ENCODE assay signal across 24 cellular contexts in genomic region chr17:49552070-49552751, GRCh38. TPM values are rescaled to one million over a fixed set of nuclear protein-coding genes. Genes with fewer than 3 reads are reported as not detected.
DNase-seq lines count a peak whose midpoint lies in the region; ATAC-seq, FAIRE-seq and TF ChIP-seq lines count a peak whose summit lies in the region.
"Had no signal": no experiment of that assay in that cellular context is flagged by ENCODE, and none has a peak within 500 bp of the region (broad histone marks: within the 10 kb centered on the region; RNA-seq: fewer than 3 reads in every experiment).

No MANE protein-coding gene starts in this region.

- H4K20me1 ChIP-seq in GM12878 (ENCODE audit: control insufficient read depth, insufficient read depth) (no peaks in the 10 kb centered on the region), HepG2 (ENCODE audit: insufficient read depth, low read length) (no peaks in the 10 kb centered on the region)

- TF ChIP-seq CTCF in left ventricle myocardium inferior (IDR thresholded peaks at IDR 0.05; ENCODE audit: borderline replicate concordance) (no peak), GM12878 (IDR thresholded peaks at IDR 0.05 in 2 of 3, conservative IDR thresholded peaks at IDR 0.05 in 1 of 3; ENCODE audit: control insufficient read depth in 2 of 3, extremely low read depth in 1 of 3, insufficient read depth in 1 of 3, low read depth in 3 of 3, low read length in 3 of 3) (no peak), HepG2 (CRISPR knock-in tag; IDR thresholded peaks at IDR 0.05) (no peak)

- 68% methylated on average over 26 of the region's 27 CpGs for WGBS in GM12878 (ENCODE audit: insufficient coverage, insufficient replicate concordance, low lambda C conversion rate, missing lambda C conversion rate)
- 57% methylated on average over 25 of the region's 27 CpGs for WGBS in HepG2 (ENCODE audit: low lambda C conversion rate)

- DNase-seq in cardiac septum (ENCODE audit: low spot score), result peak; percentile 70
- DNase-seq in left ventricle myocardium inferior, result no peak
- DNase-seq in GM12878 (ENCODE audit: low read depth, low spot score), result no peak
- DNase-seq in HepG2 (ENCODE audit: low spot score), result no peak
- no peak for DNase-seq in NCI-H345 (lab: John Stamatoyannopoulos, UW)
- no peak for DNase-seq in GOT3 (lab: John Stamatoyannopoulos, UW)
- DNase-seq in NK-92 (lab: John Stamatoyannopoulos, UW; ENCODE audit: unreplicated experiment), result no peak
- DNase-seq: activated CD4-positive, alpha-beta T cell treated with anti-CD3 and anti-CD28 coated beads, Interleukin-2, amount 50 U/mL, for 4 hours; activated naive CD4-positive, alpha-beta T cell; activated T-cell treated with anti-CD3 and anti-CD28 coated beads for 4 hours; amygdala; DMS53; effector memory CD4-positive, alpha-beta T cell; heart right ventricle; Kasumi-1; mesenchymal stem cell; NCI-H1417 treated with DMSO at 0.1 percent for 48 hours; nephron progenitor cell; RPMI8226; T-cell; testis had no signal

- H3K9me3 ChIP-seq in left ventricle myocardium inferior (replicated peaks) (no peaks in the 10 kb centered on the region), GM12878 (replicated peaks; ENCODE audit: control insufficient read depth, insufficient read depth, low read length) (no peaks in the 10 kb centered on the region), HepG2 (ENCODE audit: low read length) (no peaks in the 10 kb centered on the region)
- H3K9me3 ChIP-seq: heart right ventricle, testis had no signal

- ATAC-seq in GM12878, result no peak
- ATAC-seq in HepG2, result no peak
- ATAC-seq in GM19463 (IDR thresholded peaks at IDR 0.05; ENCODE audit: unreplicated experiment), result no peak
- ATAC-seq: heart right ventricle, T-cell had no signal

- H3K4me2 ChIP-seq in GM12878 (ENCODE audit: control insufficient read depth, insufficient read depth) (no peak overlapping the region), HepG2 (ENCODE audit: low read depth, low read length) (no peak overlapping the region)

- TF ChIP-seq EP300 in GM12878 (IDR thresholded peaks at IDR 0.05; ENCODE audit: borderline replicate concordance in 1 of 2, control insufficient read depth in 1 of 2, low read depth in 2 of 2, low read length in 2 of 2) (no peak), HepG2 (IDR thresholded peaks at IDR 0.05; ENCODE audit: low read depth in 2 of 2, low read length in 2 of 2) (no peak), HepG2 (CRISPR knock-in tag; IDR thresholded peaks at IDR 0.05; ENCODE audit: borderline replicate concordance) (no peak)

- H3K79me2 ChIP-seq in GM12878 (ENCODE audit: control insufficient read depth, insufficient read depth, low read length), result no peaks in the 10 kb centered on the region
- H3K79me2 ChIP-seq in HepG2 (ENCODE audit: insufficient read depth, low read length), result no peaks in the 10 kb centered on the region

- intact Hi-C loops in cardiac septum (cut with DNase I), result no loop called here
- intact Hi-C loops in left ventricle myocardium inferior (cut with micrococcal nuclease), result no loop called here
- intact Hi-C loops in GM12878 (cut with micrococcal nuclease; ENCODE audit: unreplicated experiment), result no loop called here
- intact Hi-C loops in HepG2 (cut with micrococcal nuclease; ENCODE audit: unreplicated experiment), result loop anchor here (10.0 kb wide), 1 partner anchor 237 kb away; no protein-coding TSS in a partner anchor

- H3K4me3 ChIP-seq in left ventricle myocardium inferior (no peak overlapping the region), GM12878 (no peak overlapping the region), HepG2 (replicated peaks in 1 of 3; ENCODE audit: insufficient read depth in 1 of 3, low read depth in 2 of 3, low read length in 3 of 3) (no peak overlapping the region)
- H3K4me3 ChIP-seq: heart right ventricle, testis had no signal

- TF ChIP-seq POLR2A in GM12878 (IDR thresholded peaks at IDR 0.05; ENCODE audit: low read depth, low read length) (no peak), HepG2 (IDR thresholded peaks at IDR 0.05; ENCODE audit: insufficient read depth in 1 of 2, low read depth in 2 of 2, low read length in 2 of 2) (no peak)

- BruUV-seq in GM12878 (replicated peaks; lab: Mats Ljungman, UMichigan) (no TSS peak), HepG2 (replicated peaks; lab: Mats Ljungman, UMichigan) (no TSS peak)

- H3K9ac ChIP-seq in GM12878 (ENCODE audit: control insufficient read depth, insufficient read depth, low read length) (no peak overlapping the region), HepG2 (ENCODE audit: insufficient read depth, low read depth, low read length) (no peak overlapping the region)

- TF ChIP-seq RAD21 in GM12878 (IDR thresholded peaks at IDR 0.05; ENCODE audit: insufficient read depth, low read depth, low read length) (no peak), HepG2 (CRISPR knock-in tag; IDR thresholded peaks at IDR 0.05) (no peak)

- CTCF ChIA-PET in GM12878 (lab: Yijun Ruan, JAX) (interaction anchor here (1.0 to 1.8 kb wide), 3 partner anchors 116 to 145 kb away, joined by 3 to 5 read pairs (median 3); no protein-coding TSS in a partner anchor), HepG2 (lab: Yijun Ruan, JAX; ENCODE audit: low intra/inter-chr PET ratio, low total read pairs) (interaction anchor here (1.8 kb wide), 1 partner anchor 144 kb away, joined by 5 read pairs; no protein-coding TSS in a partner anchor)

- SMC1A ChIA-PET in GM12878 (lab: Charles Lee; ENCODE audit: uncharacterized antibody, unreplicated experiment), result interaction anchor here (1.0 kb wide), 1 partner anchor 75 kb away, joined by 3 read pairs; no protein-coding TSS in a partner anchor

- RAD21 ChIA-PET in GM12878 (lab: Charles Lee; ENCODE audit: unreplicated experiment), result no interaction called here

- H3K4me1 ChIP-seq in left ventricle myocardium inferior, result peaks cover 9% of the 10 kb centered on the region
- H3K4me1 ChIP-seq in GM12878 (ENCODE audit: control insufficient read depth, insufficient read depth, low read length), result peaks cover 4% of the 10 kb centered on the region; the same call in 1 of the 2 replicates
- peaks cover 49% of the 10 kb centered on the region for H3K4me1 ChIP-seq in HepG2 (ENCODE audit: insufficient read depth, low read length)

- H3K36me3 ChIP-seq in left ventricle myocardium inferior, result no peaks in the 10 kb centered on the region
- no peaks in the 10 kb centered on the region for H3K36me3 ChIP-seq in GM12878 (ENCODE audit: control insufficient read depth in 2 of 2, insufficient read depth in 2 of 2, low read length in 1 of 2)
- H3K36me3 ChIP-seq in HepG2 (replicated peaks in 1 of 2; ENCODE audit: control insufficient read depth in 1 of 2, insufficient read depth in 2 of 2, low read length in 2 of 2), result no peaks in the 10 kb centered on the region
- H3K36me3 ChIP-seq: heart right ventricle had no signal

- in situ Hi-C loops in GM12878 (cut with MboI) (loop anchor here (5.0 to 10.0 kb wide), 4 partner anchors 55 to 235 kb away; partner anchors contain the start of gene NGFR), HepG2 (cut with HindIII; ENCODE audit: extremely low pct_ligation_motif_present, low pct_unique_long_range_greater_than_20kb) (loop anchor here (5.0 kb wide), 2 partner anchors 55 to 140 kb away; partner anchors contain the start of genes NGFR and PHB1)

- POLR2A ChIA-PET in GM12878 (lab: Charles Lee) (interaction anchor here (0.5 kb wide), 1 partner anchor 141 kb away, joined by 3 read pairs; no protein-coding TSS in a partner anchor), HepG2 (lab: Yijun Ruan, JAX) (interaction anchor here (1.1 kb wide), 1 partner anchor 137 kb away, joined by 3 read pairs; the partner anchor contains the start of gene PHB1)

- FAIRE-seq in GM12878 (lab: Jason Lieb, UNC), result no peak
- FAIRE-seq in HepG2 (lab: Jason Lieb, UNC), result no peak

- no peak overlapping the region for H2AFZ ChIP-seq in GM12878 (ENCODE audit: control insufficient read depth, low read depth, low read length)
- H2AFZ ChIP-seq in HepG2 (ENCODE audit: low read length), result no peak overlapping the region

- H3K27ac ChIP-seq in left ventricle myocardium inferior (replicated peaks) (no peak overlapping the region), GM12878 (ENCODE audit: control insufficient read depth, insufficient read depth) (no peak overlapping the region), HepG2 (ENCODE audit: extremely low read length, insufficient read depth, low read length) (no peak overlapping the region)
- H3K27ac ChIP-seq: C4-2B, heart right ventricle, testis, VCaP had no signal

- H3K27me3 ChIP-seq in left ventricle myocardium inferior (ENCODE audit: low read depth) (peaks cover 25% of the 10 kb centered on the region), GM12878 (replicated peaks in 1 of 2; ENCODE audit: control insufficient read depth in 2 of 2, insufficient read depth in 2 of 2, low read length in 1 of 2) (no peaks in the 10 kb centered on the region), HepG2 (ENCODE audit: control insufficient read depth in 1 of 2, insufficient read depth in 2 of 2, low read length in 2 of 2) (peaks cover 18 to 55% of the 10 kb centered on the region in 2 experiments)
- H3K27me3 ChIP-seq: testis had no signal

RNA-seq across cellular contexts. Expression of gene NXPH3, which starts 23.5 kb away (rescaled TPM):
- total RNA-seq in cardiac septum (4.4 TPM), left ventricle myocardium inferior (4.0 TPM), GM12878 (2014; rRNA removed) (under 0.01 and 0.34 TPM in 2 replicates), GM12878 (2014; rRNA removed; fragmentation: Illumina TruSeq; extraction: Trizol) (0.05 and 0.13 TPM in 2 replicates), GM12878 (2021) (0.11 and 0.13 TPM in 2 replicates), HepG2 (2016; rRNA removed; fragmentation: Illumina TruSeq; extraction: Trizol) (0.04 and 0.08 TPM in 2 replicates)
- total RNA-seq in GM12878 (2013; cell fraction: nucleolus; rRNA removed), result 1.8 and 3.5 TPM in 2 replicates
- 0.33 TPM for polyA plus RNA-seq in GM12878 (2011; ENCODE audit: low read depth)
- polyA plus RNA-seq in GM12878 (2011; rRNA removed) (0.17 and 0.35 TPM in 2 replicates), GM12878 (2014; fragmentation: Illumina TruSeq; extraction: Trizol) (0.10 and 0.12 TPM in 2 replicates), GM12878 (2014; fragmentation: Nextera tagmentation; extraction: Ambion mirVana) (not detected), GM12878 (2014; rRNA removed) (0.09 and 0.19 TPM in 2 replicates), GM12878 (2016; fragmentation: Nextera tagmentation; extraction: Ambion mirVana) (under 1 TPM; 0.08 to 0.12 TPM), HepG2 (2011; rRNA removed) (0.48 and 0.58 TPM in 2 replicates)
- 0.27 and 0.37 TPM in 2 replicates for polyA plus RNA-seq in GM12878 (2011; cell fraction: cytosol; rRNA removed)
- 0.28 and 0.42 TPM in 2 replicates for polyA plus RNA-seq in GM12878 (2011; cell fraction: nucleus; rRNA removed)
- polyA plus RNA-seq in GM12878 (2012), result 0.34 and 0.45 TPM in 2 replicates
- polyA minus RNA-seq in GM12878 (2011; rRNA and poly(A)+ RNA removed), result 0.29 and 0.31 TPM in 2 replicates
- polyA minus RNA-seq in GM12878 (2011; cell fraction: cytosol; rRNA and poly(A)+ RNA removed), result not detected in 2 replicates
- 0.12 and 0.67 TPM in 2 replicates for polyA minus RNA-seq in GM12878 (2011; cell fraction: nucleus; rRNA and poly(A)+ RNA removed)
- total RNA-seq in HepG2 (2016; cell fraction: cytosol; rRNA removed; fragmentation: Illumina TruSeq; extraction: Trizol; ENCODE audit: low read depth), result not detected in 2 replicates
- total RNA-seq in HepG2 (2016; cell fraction: insoluble cytoplasmic fraction; rRNA removed; fragmentation: Illumina TruSeq; extraction: Trizol), result 0.10 and 0.11 TPM in 2 replicates
- total RNA-seq in HepG2 (2016; cell fraction: membrane; rRNA removed; fragmentation: Illumina TruSeq; extraction: Trizol), result not detected in 2 replicates
- not detected in 2 replicates for total RNA-seq in HepG2 (2016; cell fraction: nucleus; rRNA removed; fragmentation: Illumina TruSeq; extraction: Trizol)
- 0.31 and 0.54 TPM in 2 replicates for polyA plus RNA-seq in HepG2 (2011; cell fraction: cytosol; rRNA removed)
- 0.52 and 0.95 TPM in 2 replicates for polyA plus RNA-seq in HepG2 (2011; cell fraction: nucleus; rRNA removed)
- polyA plus RNA-seq in HepG2 (2012), result 0.24 and 0.31 TPM in 2 replicates
- polyA plus RNA-seq in HepG2 (2016; cell fraction: cytosol; fragmentation: Illumina TruSeq; extraction: Trizol; ENCODE audit: low read depth), result not detected in 2 replicates
- polyA plus RNA-seq in HepG2 (2016; cell fraction: insoluble cytoplasmic fraction; fragmentation: Illumina TruSeq; extraction: Trizol; ENCODE audit: low read depth), result not detected in 2 replicates
- polyA plus RNA-seq in HepG2 (2016; cell fraction: membrane; fragmentation: Illumina TruSeq; extraction: Trizol; ENCODE audit: low read depth), result 0.12 TPM in 1 of 2 replicates, not detected in the other
- polyA plus RNA-seq in HepG2 (2016; cell fraction: nucleus; fragmentation: Illumina TruSeq; extraction: Trizol; ENCODE audit: insufficient read depth, low read depth), result 0.16 TPM in 1 of 2 replicates, not detected in the other
- polyA minus RNA-seq in HepG2 (2011; rRNA and poly(A)+ RNA removed; ENCODE audit: low replicate concordance), result 0.28 TPM in 1 of 2 replicates, not detected in the other
- polyA minus RNA-seq in HepG2 (2011; cell fraction: cytosol; rRNA and poly(A)+ RNA removed), result not detected in 2 replicates
- 0.26 and 0.50 TPM in 2 replicates for polyA minus RNA-seq in HepG2 (2011; cell fraction: nucleus; rRNA and poly(A)+ RNA removed)
- total RNA-seq: T-cell had no signal

RNA-seq across cellular contexts. Expression of gene NGFR, which starts 57.1 kb away (rescaled TPM):
- total RNA-seq in cardiac septum (9.9 TPM), left ventricle myocardium inferior (8.9 TPM), GM12878 (2014; rRNA removed) (0.11 TPM in 2 replicates), GM12878 (2014; rRNA removed; fragmentation: Illumina TruSeq; extraction: Trizol) (0.05 and 0.09 TPM in 2 replicates), GM12878 (2021) (0.08 and 0.21 TPM in 2 replicates), HepG2 (2016; rRNA removed; fragmentation: Illumina TruSeq; extraction: Trizol) (0.41 and 1.1 TPM in 2 replicates)
- 0.42 and 0.44 TPM in 2 replicates for total RNA-seq in GM12878 (2013; cell fraction: nucleolus; rRNA removed)
- 0.14 TPM for polyA plus RNA-seq in GM12878 (2011; ENCODE audit: low read depth)
- polyA plus RNA-seq in GM12878 (2011; rRNA removed) (0.07 TPM in 1 of 2 replicates, not detected in the other), GM12878 (2014; fragmentation: Illumina TruSeq; extraction: Trizol) (0.07 and 0.10 TPM in 2 replicates), GM12878 (2014; fragmentation: Nextera tagmentation; extraction: Ambion mirVana) (under 1 TPM in 1 of 2 experiments, not detected in 1; 0.05 TPM), GM12878 (2014; rRNA removed) (0.09 and 0.15 TPM in 2 replicates), GM12878 (2016; fragmentation: Nextera tagmentation; extraction: Ambion mirVana) (under 1 TPM; 0.05 to 0.28 TPM), HepG2 (2011; rRNA removed) (1.8 and 2.7 TPM in 2 replicates)
- 0.09 and 0.18 TPM in 2 replicates for polyA plus RNA-seq in GM12878 (2011; cell fraction: cytosol; rRNA removed)
- polyA plus RNA-seq in GM12878 (2011; cell fraction: nucleus; rRNA removed), result 0.07 and 0.22 TPM in 2 replicates
- polyA plus RNA-seq in GM12878 (2012), result 0.64 and 0.72 TPM in 2 replicates
- polyA minus RNA-seq in GM12878 (2011; rRNA and poly(A)+ RNA removed), result 0.05 and 0.15 TPM in 2 replicates
- not detected in 2 replicates for polyA minus RNA-seq in GM12878 (2011; cell fraction: cytosol; rRNA and poly(A)+ RNA removed)
- polyA minus RNA-seq in GM12878 (2011; cell fraction: nucleus; rRNA and poly(A)+ RNA removed), result 0.10 TPM in 1 of 2 replicates, not detected in the other
- 0.10 TPM in 1 of 2 replicates, not detected in the other for total RNA-seq in HepG2 (2016; cell fraction: cytosol; rRNA removed; fragmentation: Illumina TruSeq; extraction: Trizol; ENCODE audit: low read depth)
- total RNA-seq in HepG2 (2016; cell fraction: insoluble cytoplasmic fraction; rRNA removed; fragmentation: Illumina TruSeq; extraction: Trizol), result 0.30 and 1.4 TPM in 2 replicates
- 0.21 and 0.40 TPM in 2 replicates for total RNA-seq in HepG2 (2016; cell fraction: membrane; rRNA removed; fragmentation: Illumina TruSeq; extraction: Trizol)
- 1.3 and 1.6 TPM in 2 replicates for total RNA-seq in HepG2 (2016; cell fraction: nucleus; rRNA removed; fragmentation: Illumina TruSeq; extraction: Trizol)
- polyA plus RNA-seq in HepG2 (2011; cell fraction: cytosol; rRNA removed), result 1.9 and 2.8 TPM in 2 replicates
- polyA plus RNA-seq in HepG2 (2011; cell fraction: nucleus; rRNA removed), result 1.5 and 2.5 TPM in 2 replicates
- 0.27 and 1.0 TPM in 2 replicates for polyA plus RNA-seq in HepG2 (2012)
- 0.11 and 0.15 TPM in 2 replicates for polyA plus RNA-seq in HepG2 (2016; cell fraction: cytosol; fragmentation: Illumina TruSeq; extraction: Trizol; ENCODE audit: low read depth)
- 0.46 and 0.72 TPM in 2 replicates for polyA plus RNA-seq in HepG2 (2016; cell fraction: insoluble cytoplasmic fraction; fragmentation: Illumina TruSeq; extraction: Trizol; ENCODE audit: low read depth)
- polyA plus RNA-seq in HepG2 (2016; cell fraction: membrane; fragmentation: Illumina TruSeq; extraction: Trizol; ENCODE audit: low read depth), result 0.15 and 0.29 TPM in 2 replicates
- 4.1 and 4.2 TPM in 2 replicates for polyA plus RNA-seq in HepG2 (2016; cell fraction: nucleus; fragmentation: Illumina TruSeq; extraction: Trizol; ENCODE audit: insufficient read depth, low read depth)
- 0.07 and 4.0 TPM in 2 replicates for polyA minus RNA-seq in HepG2 (2011; rRNA and poly(A)+ RNA removed; ENCODE audit: low replicate concordance)
- 1.2 and 1.3 TPM in 2 replicates for polyA minus RNA-seq in HepG2 (2011; cell fraction: cytosol; rRNA and poly(A)+ RNA removed)
- polyA minus RNA-seq in HepG2 (2011; cell fraction: nucleus; rRNA and poly(A)+ RNA removed), result 0.39 and 0.62 TPM in 2 replicates
